In the genomic region with DNA sequence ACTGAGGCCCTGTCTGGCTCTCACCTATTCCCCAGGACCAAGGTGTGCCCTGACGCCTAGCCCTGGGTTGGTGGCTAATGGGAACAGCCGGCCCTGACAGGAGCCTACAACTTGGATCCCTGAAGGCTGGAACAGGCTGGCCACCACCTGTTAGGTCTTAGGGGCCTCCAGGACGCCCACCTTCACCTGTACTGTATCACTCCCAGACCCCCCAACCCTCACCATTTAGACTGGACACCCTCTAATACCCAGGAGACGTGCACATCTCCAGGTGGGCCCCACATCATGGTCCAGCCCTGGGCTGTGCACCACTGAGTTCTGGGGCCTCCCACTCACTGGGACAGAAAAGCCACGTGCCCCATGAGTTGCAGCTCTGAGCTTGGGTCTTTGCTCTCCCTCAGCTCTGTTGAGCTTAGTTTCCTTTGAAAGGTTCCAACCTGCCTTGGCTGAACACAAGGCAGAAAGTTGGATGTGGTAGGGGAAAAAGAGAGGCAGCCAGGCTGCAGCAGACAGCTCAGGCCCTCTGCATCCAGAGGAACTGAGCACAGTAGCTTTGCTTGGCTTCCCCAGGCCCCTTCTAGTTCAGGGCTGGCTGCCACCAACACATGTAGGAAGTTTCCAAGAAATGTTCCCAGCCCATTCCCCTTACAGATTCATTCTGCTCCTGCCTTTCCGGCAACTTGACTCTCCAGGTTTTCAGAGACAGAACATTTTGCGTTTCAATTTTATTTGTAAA, we compare ENCODE assay signal across 22 cellular contexts.
"Had no signal": no experiment of that assay in that cellular context is flagged by ENCODE, and none has a peak within 500 bp of the region (broad histone marks: within the 10 kb centered on the region; RNA-seq: fewer than 3 reads in every experiment).

No MANE protein-coding gene starts in this region.

- H3K4me3 ChIP-seq: coronary artery, lower lobe of right lung, suprapubic skin, tibial nerve, uterus had no signal

- DNase-seq: activated B cell treated with CpG ODN at 0.5 μM for 24 hours; activated CD4-positive, alpha-beta T cell treated with anti-CD3 and anti-CD28 coated beads for 36 hours; activated CD4-positive, alpha-beta T cell treated with anti-CD3 and anti-CD28 coated beads, Interleukin-2, amount 50 U/mL, for 48 hours; activated CD8-positive, alpha-beta memory T cell treated with anti-CD3 and anti-CD28 coated beads, Interleukin-2, amount 50 U/mL, for 48 hours; activated effector memory CD4-positive, alpha-beta T cell treated with Interleukin-2 at 50 U/mL for 16 hours; activated naive CD4-positive, alpha-beta T cell treated with anti-CD3 and anti-CD28 coated beads, Interleukin-2, amount 10 ng/mL, durations not matched to agents 7 days and 5 days; activated T-cell treated with anti-CD3 and anti-CD28 coated beads, Interleukin-2, amount 50 U/mL, for 48 hours; cerebellar nuclear complex; endodermal cell; kidney; lower lobe of right lung; nephron progenitor cell; stimulated activated CD4-positive, alpha-beta T cell treated with anti-CD3 and anti-CD28 coated beads, Interleukin-4, amount 100 ng/mL, for 4 hours; stimulated activated naive CD8-positive, alpha-beta T cell treated with anti-CD3 and anti-CD28 coated beads, Interleukin-15, amount 100 ng/mL, for 72 hours; T1000; uterus had no signal

- H3K9me3 Mint-ChIP-seq: endodermal cell; mesothelial cell of epicardium; nephron progenitor cell; T-helper 1 cell treated with Interleukin-12 subunit alpha and Interleukin-12 subunit beta and Interleukin-4 antibody, amounts not matched to agents 30 μg/mL and 1 μg/mL, for 36 hours had no signal

- H3K27ac Mint-ChIP-seq: activated B cell treated with CpG ODN at 0.5 μM for 24 hours; activated CD4-positive, alpha-beta T cell treated with anti-CD3 and anti-CD28 coated beads for 36 hours; activated naive CD4-positive, alpha-beta T cell treated with anti-CD3 and anti-CD28 coated beads, Interleukin-2, amount 10 ng/mL, durations not matched to agents 7 days and 5 days; endodermal cell; mesothelial cell of epicardium; nephron progenitor cell; stimulated activated naive CD8-positive, alpha-beta T cell treated with anti-CD3 and anti-CD28 coated beads, Interleukin-15, amount 100 ng/mL, for 72 hours; T-helper 1 cell treated with Interleukin-12 subunit alpha and Interleukin-12 subunit beta and Interleukin-4 antibody, amounts not matched to agents 30 μg/mL and 1 μg/mL, for 36 hours had no signal

- H3K36me3 Mint-ChIP-seq: activated naive CD4-positive, alpha-beta T cell treated with anti-CD3 and anti-CD28 coated beads, Interleukin-2, amount 10 ng/mL, durations not matched to agents 7 days and 5 days; mesothelial cell of epicardium had no signal

- H3K27ac ChIP-seq: coronary artery, lower lobe of right lung, suprapubic skin, tibial nerve, uterus had no signal

- H3K4me1 ChIP-seq: lower lobe of right lung, suprapubic skin, tibial nerve, uterus had no signal

- H3K27me3 Mint-ChIP-seq: stimulated activated naive CD8-positive, alpha-beta T cell treated with anti-CD3 and anti-CD28 coated beads, Interleukin-15, amount 100 ng/mL, for 72 hours had no signal

- H3K27me3 ChIP-seq: tibial nerve, uterus had no signal

- H3K4me1 Mint-ChIP-seq: activated CD4-positive, alpha-beta T cell treated with anti-CD3 and anti-CD28 coated beads for 36 hours; activated naive CD4-positive, alpha-beta T cell treated with anti-CD3 and anti-CD28 coated beads, Interleukin-2, amount 10 ng/mL, durations not matched to agents 7 days and 5 days; stimulated activated naive CD8-positive, alpha-beta T cell treated with anti-CD3 and anti-CD28 coated beads, Interleukin-15, amount 100 ng/mL, for 72 hours had no signal

- H3K9me3 ChIP-seq: lower lobe of right lung, suprapubic skin, tibial nerve, uterus had no signal

- H3K4me3 Mint-ChIP-seq: activated B cell treated with CpG ODN at 0.5 μM for 24 hours; activated CD4-positive, alpha-beta T cell treated with anti-CD3 and anti-CD28 coated beads for 36 hours; activated naive CD4-positive, alpha-beta T cell treated with anti-CD3 and anti-CD28 coated beads, Interleukin-2, amount 10 ng/mL, durations not matched to agents 7 days and 5 days; endodermal cell; mesothelial cell of epicardium; nephron progenitor cell; stimulated activated naive CD8-positive, alpha-beta T cell treated with anti-CD3 and anti-CD28 coated beads, Interleukin-15, amount 100 ng/mL, for 72 hours; T-helper 1 cell treated with Interleukin-12 subunit alpha and Interleukin-12 subunit beta and Interleukin-4 antibody, amounts not matched to agents 30 μg/mL and 1 μg/mL, for 36 hours had no signal

- H3K36me3 ChIP-seq: lower lobe of right lung, suprapubic skin, tibial nerve, uterus had no signal

- ATAC-seq: activated CD4-positive, alpha-beta T cell treated with anti-CD3 and anti-CD28 coated beads for 36 hours; left lobe of liver; lower lobe of right lung; stimulated activated naive CD8-positive, alpha-beta T cell treated with anti-CD3 and anti-CD28 coated beads, Interleukin-15, amount 100 ng/mL, for 72 hours had no signal
